In genomic region chr16:88680554-88681083, GRCh38 we compare ENCODE assay signal across 1 cellular context.
TF ChIP-seq lines count a peak whose summit lies in the region.

No MANE protein-coding gene starts in this region.

TF ChIP-seq in H1, 55 proteins besides CTCF, POLR2A, EP300 and RAD21:
- TF ChIP-seq SAP30 (IDR thresholded peaks at IDR 0.05; ENCODE audit: insufficient read depth, insufficient replicate concordance, low read length) (no peak), TCF12 (IDR thresholded peaks at IDR 0.05; ENCODE audit: low read depth, low read length) (no peak), JUN (IDR thresholded peaks at IDR 0.05; ENCODE audit: low read depth, low read length) (no peak), RXRA (IDR thresholded peaks at IDR 0.05; ENCODE audit: insufficient read depth, low read depth, low read length) (no peak), BACH1 (IDR thresholded peaks at IDR 0.05; ENCODE audit: low read length) (no peak), PHF8 (conservative IDR thresholded peaks at IDR 0.05; ENCODE audit: low read depth, low read length) (no peak), CBX8 (IDR thresholded peaks at IDR 0.05; ENCODE audit: borderline replicate concordance, low read depth, low read length) (no peak), TEAD4 (IDR thresholded peaks at IDR 0.05; ENCODE audit: low read depth, low read length) (no peak), FOSL1 (IDR thresholded peaks at IDR 0.05; ENCODE audit: insufficient read depth, low read depth, low read length) (no peak), ATF3 (IDR thresholded peaks at IDR 0.05; ENCODE audit: insufficient read depth, low read depth, low read length) (no peak), CHD7 (IDR thresholded peaks at IDR 0.05; ENCODE audit: insufficient replicate concordance, low read length) (no peak), KDM5A (IDR thresholded peaks at IDR 0.05; ENCODE audit: low read length) (no peak), GTF2F1 (IDR thresholded peaks at IDR 0.05; ENCODE audit: borderline replicate concordance, low read depth, low read length) (no peak), CHD2 (IDR thresholded peaks at IDR 0.05; ENCODE audit: low read length) (no peak), JUND (IDR thresholded peaks at IDR 0.05; ENCODE audit: low read length) (no peak), RFX5 (IDR thresholded peaks at IDR 0.05; ENCODE audit: borderline replicate concordance, low read depth, low read length) (no peak), MAX (IDR thresholded peaks at IDR 0.05) (no peak), CBX5 (IDR thresholded peaks at IDR 0.05; ENCODE audit: low read depth, low read length) (no peak)
